Comparison of ENCODE assay signal across 11 cellular contexts in genomic region chr17:49992933-49993422, GRCh38. TPM values are rescaled to one million over a fixed set of nuclear protein-coding genes. Genes with fewer than 3 reads are reported as not detected.
A peak's percentile ranks its signal among the peaks of the same experiment; 100 is the strongest.
DNase-seq lines count a peak whose midpoint lies in the region; ATAC-seq and TF ChIP-seq lines count a peak whose summit lies in the region.
"Had no signal": no experiment of that assay in that cellular context is flagged by ENCODE, and none has a peak within 500 bp of the region (broad histone marks: within the 10 kb centered on the region; RNA-seq: fewer than 3 reads in every experiment).

No MANE protein-coding gene starts in this region.

- peak overlapping the region; percentile 53 for H3K4me3 ChIP-seq in HUES48 (ENCODE audit: low read depth, low read length)
- peak overlapping the region; percentile 31 for H3K4me3 ChIP-seq in ectodermal cell (ENCODE audit: insufficient read depth, low read depth, low read length)

- H3K4me1 ChIP-seq in HUES48 (ENCODE audit: control insufficient read depth, insufficient read depth, low read length) (peaks cover 10% of the 10 kb centered on the region; the same call in 1 of the 2 replicates), ectodermal cell (ENCODE audit: control insufficient read depth, insufficient read depth, low read length) (peaks cover 29% of the 10 kb centered on the region)

- no peaks in the 10 kb centered on the region for H3K9me3 ChIP-seq in HUES48 (ENCODE audit: control insufficient read depth, insufficient read depth, low read length)
- H3K9me3 ChIP-seq in ectodermal cell (ENCODE audit: control insufficient read depth, low read length): no peaks in the 10 kb centered on the region

- H3K27me3 Mint-ChIP-seq in natural killer cell (ENCODE audit: low read depth in 2 of 2) (peaks cover 66 to 72% of the 10 kb centered on the region in 2 donors), HFFc6 (ENCODE audit: insufficient read depth) (peaks cover 64% of the 10 kb centered on the region)

- H3K9me3 Mint-ChIP-seq in natural killer cell: no peaks in the 10 kb centered on the region
- H3K9me3 Mint-ChIP-seq in HFFc6: no peaks in the 10 kb centered on the region

- H3K27ac Mint-ChIP-seq in natural killer cell: no peak overlapping the region
- H3K27ac Mint-ChIP-seq in HFFc6: no peak overlapping the region

- ATAC-seq in natural killer cell: no peak

- peaks cover 17 to 30% of the 10 kb centered on the region in 2 donors for H3K4me1 Mint-ChIP-seq in natural killer cell
- peaks cover 25% of the 10 kb centered on the region for H3K4me1 Mint-ChIP-seq in HFFc6 (ENCODE audit: low read depth)

- intact Hi-C loops in natural killer cell (cut with micrococcal nuclease): no loop called here

- H3K9ac ChIP-seq in HUES48 (ENCODE audit: low read depth, low read length): no peak overlapping the region

- H3K36me3 Mint-ChIP-seq in natural killer cell (no peaks in the 10 kb centered on the region), HFFc6 (ENCODE audit: low read depth) (no peaks in the 10 kb centered on the region)

- no peak overlapping the region for H3K27ac ChIP-seq in HUES48 (ENCODE audit: low read depth, low read length)
- no peak overlapping the region for H3K27ac ChIP-seq in ectodermal cell (ENCODE audit: insufficient read depth, low read depth, low read length, poor library complexity, severe bottlenecking)

- 15 to 16% methylated on average over 23 of the region's 23 CpGs for WGBS in ectodermal cell, 2 experiments

- H3K27me3 ChIP-seq in HUES48 (ENCODE audit: control insufficient read depth, insufficient read depth, low read length): peaks cover 99% of the 10 kb centered on the region
- H3K27me3 ChIP-seq in ectodermal cell (ENCODE audit: control insufficient read depth, insufficient read depth, low read length, poor library complexity, severe bottlenecking): peaks cover 90% of the 10 kb centered on the region

- TF ChIP-seq CTCF in natural killer cell (IDR thresholded peaks at IDR 0.05) (no peak), HFFc6 (IDR thresholded peaks at IDR 0.05) (no peak)

- peak; percentile 19 for DNase-seq in 8988T
- DNase-seq in natural killer cell: no peak
- no peak for DNase-seq in NCI-H226
- DNase-seq in NCI-H524 (lab: John Stamatoyannopoulos, UW): no peak
- no peak for DNase-seq in HFFc6
- no peak for DNase-seq in GDM1 (lab: John Stamatoyannopoulos, UW)
- DNase-seq: EL, substantia nigra had no signal

- H3K36me3 ChIP-seq in HUES48 (ENCODE audit: control insufficient read depth, insufficient read depth, low read length): no peaks in the 10 kb centered on the region
- no peaks in the 10 kb centered on the region for H3K36me3 ChIP-seq in ectodermal cell (ENCODE audit: control insufficient read depth, insufficient read depth, low read length)

- H3K4me3 Mint-ChIP-seq in natural killer cell (peak overlapping the region; percentile 42), HFFc6 (no peak overlapping the region)

RNA-seq across cellular contexts. Expression of gene DLX3, which starts 2.0 kb away (rescaled TPM):
- 1.6 TPM for polyA plus RNA-seq in ectodermal cell (2013, experiment 1 of 4)
- polyA plus RNA-seq in ectodermal cell (2013, experiment 2 of 4): 1.8 TPM
- 2.2 TPM for polyA plus RNA-seq in ectodermal cell (2013, experiment 3 of 4)
- 1.7 TPM for polyA plus RNA-seq in ectodermal cell (2013, experiment 4 of 4)
- not detected for total RNA-seq in natural killer cell
- total RNA-seq in HFFc6 (2021; fragmentation: NEBNext Ultra II Directional; extraction: Animal tissue kit (Norgen Biotek cat#: 25700)): not detected

RNA-seq across cellular contexts. Expression of gene DLX4, which starts 24.0 kb away (rescaled TPM):
- 0.63 TPM for polyA plus RNA-seq in ectodermal cell (2013, experiment 1 of 4)
- 1.1 TPM for polyA plus RNA-seq in ectodermal cell (2013, experiment 2 of 4)
- polyA plus RNA-seq in ectodermal cell (2013, experiment 3 of 4): 0.80 TPM
- polyA plus RNA-seq in ectodermal cell (2013, experiment 4 of 4): 0.77 TPM
- 1 to 10 TPM in 1 of 3 donors, under 1 TPM in 1, not detected in 1; 0.35 to 1.1 TPM for total RNA-seq in natural killer cell
- not detected for total RNA-seq in HFFc6 (2021; fragmentation: NEBNext Ultra II Directional; extraction: Animal tissue kit (Norgen Biotek cat#: 25700))
- total RNA-seq: myocyte had no signal
